In genomic region chr2:47226124-47227040, GRCh38 we compare ENCODE assay signal across 1 cellular context.
A peak's percentile ranks its signal among the peaks of the same experiment; 100 is the strongest.
TF ChIP-seq lines count a peak whose summit lies in the region.

No MANE protein-coding gene starts in this region.

TF ChIP-seq in HepG2, 621 proteins besides CTCF, POLR2A, EP300 and RAD21:
- TF ChIP-seq ARID5B (CRISPR knock-in tag; IDR thresholded peaks at IDR 0.05) (peak; percentile 64), PHF20 (CRISPR knock-in tag; IDR thresholded peaks at IDR 0.05) (0 out of 2 replicates have a peak, but pooled peaks have one; percentile 9), KDM5A (IDR thresholded peaks at IDR 0.05; ENCODE audit: borderline replicate concordance, low read length) (0 out of 2 replicates have a peak, but pooled peaks have one; percentile 14), RXRB (CRISPR knock-in tag; IDR thresholded peaks at IDR 0.05; ENCODE audit: borderline replicate concordance) (peak; percentile 69; the same call in 1 of the 2 replicates), SPEN (CRISPR knock-in tag; IDR thresholded peaks at IDR 0.05; ENCODE audit: low read depth) (no peak), FOXP1 (IDR thresholded peaks at IDR 0.05) (no peak), FOXP1 (CRISPR knock-in tag; IDR thresholded peaks at IDR 0.05) (0 out of 2 replicates have a peak, but pooled peaks have one; percentile 29), FOXA3 (CRISPR knock-in tag; IDR thresholded peaks at IDR 0.05) (peak; percentile 65), TGIF2 (CRISPR knock-in tag; IDR thresholded peaks at IDR 0.05) (0 out of 2 replicates have a peak, but pooled peaks have one; percentile 18), CBX2 (IDR thresholded peaks at IDR 0.05; ENCODE audit: low read depth, low read length) (0 out of 2 replicates have a peak, but pooled peaks have one; percentile 27), CBX2 (CRISPR knock-in tag; IDR thresholded peaks at IDR 0.05; ENCODE audit: low read depth) (no peak), ARID3A (IDR thresholded peaks at IDR 0.05; ENCODE audit: low read depth, low read length) (peak; percentile 60; the same call in 1 of the 2 replicates), FOXA1 (IDR thresholded peaks at IDR 0.05) (no peak), FOXA1 (CRISPR knock-in tag; IDR thresholded peaks at IDR 0.05) (peak; percentile 61), TBX2 (CRISPR knock-in tag; IDR thresholded peaks at IDR 0.05; ENCODE audit: borderline replicate concordance) (peak; percentile 47; the same call in 1 of the 2 replicates), FOSL2 (CRISPR knock-in tag; IDR thresholded peaks at IDR 0.05) (0 out of 2 replicates have a peak, but pooled peaks have one; percentile 11), ZNF878 (CRISPR knock-in tag; IDR thresholded peaks at IDR 0.05) (0 out of 2 replicates have a peak, but pooled peaks have one; percentile 48), RNF2 (conservative IDR thresholded peaks at IDR 0.05; ENCODE audit: low read depth) (peak; percentile 54; the same call in 1 of the 2 replicates), DNMT3B (CRISPR knock-in tag; conservative IDR thresholded peaks at IDR 0.05) (0 out of 2 replicates have a peak, but pooled peaks have one; percentile 30), PRDM10 (CRISPR knock-in tag; IDR thresholded peaks at IDR 0.05; ENCODE audit: low read depth) (0 out of 2 replicates have a peak, but pooled peaks have one; percentile 10), GTF3A (CRISPR knock-in tag; conservative IDR thresholded peaks at IDR 0.05) (no peak), ZNF703 (CRISPR knock-in tag; IDR thresholded peaks at IDR 0.05; ENCODE audit: borderline replicate concordance) (no peak), HNRNPH1 (optimal IDR thresholded peaks at IDR 0.05; ENCODE audit: low read depth, low read length) (no peak), ZNF136 (CRISPR knock-in tag; IDR thresholded peaks at IDR 0.05; ENCODE audit: low read depth) (no peak), ZNF362 (CRISPR knock-in tag; IDR thresholded peaks at IDR 0.05; ENCODE audit: borderline replicate concordance) (peak; percentile 85), GLI4 (CRISPR knock-in tag; IDR thresholded peaks at IDR 0.05; ENCODE audit: borderline replicate concordance) (no peak), JDP2 (CRISPR knock-in tag; IDR thresholded peaks at IDR 0.05; ENCODE audit: borderline replicate concordance) (no peak), KMT2B (CRISPR knock-in tag; IDR thresholded peaks at IDR 0.05) (0 out of 2 replicates have a peak, but pooled peaks have one; percentile 20), GMEB1 (CRISPR knock-in tag; IDR thresholded peaks at IDR 0.05; ENCODE audit: borderline replicate concordance) (no peak), ZNF644 (CRISPR knock-in tag; IDR thresholded peaks at IDR 0.05; ENCODE audit: low read depth) (peak; percentile 22; the same call in 1 of the 2 replicates), ATF4 (CRISPR knock-in tag; IDR thresholded peaks at IDR 0.05) (0 out of 4 replicates have a peak, but pooled peaks of 1 of the 2 experiments have one; percentile 7), RARA (CRISPR knock-in tag; IDR thresholded peaks at IDR 0.05) (peak; percentile 66), TFAP4 (IDR thresholded peaks at IDR 0.05; ENCODE audit: borderline replicate concordance, low read depth) (peak; percentile 46; the same call in 1 of the 2 replicates), TBL1XR1 (IDR thresholded peaks at IDR 0.05; ENCODE audit: borderline replicate concordance, low read length, partially characterized antibody) (peak; percentile 76), ZNF12 (CRISPR knock-in tag; IDR thresholded peaks at IDR 0.05) (no peak), ZNF780A (CRISPR knock-in tag; IDR thresholded peaks at IDR 0.05) (no peak), NR2F6 (IDR thresholded peaks at IDR 0.05) (no peak; the same call in 1 of the 2 replicates), NR2F6 (CRISPR knock-in tag; IDR thresholded peaks at IDR 0.05) (peak; percentile 38; the same call in 1 of the 2 replicates), BCL6 (CRISPR knock-in tag; IDR thresholded peaks at IDR 0.05) (0 out of 2 replicates have a peak, but pooled peaks have one; percentile 14), SNRNP70 (IDR thresholded peaks at IDR 0.05; ENCODE audit: low read depth, low read length) (no peak), ZBTB43 (CRISPR knock-in tag; conservative IDR thresholded peaks at IDR 0.05) (no peak), HMG20A (CRISPR knock-in tag; IDR thresholded peaks at IDR 0.05; ENCODE audit: borderline replicate concordance) (peak; percentile 23; the same call in 1 of the 2 replicates), ELF3 (CRISPR knock-in tag; IDR thresholded peaks at IDR 0.05) (peak; percentile 40; the same call in 1 of the 2 replicates), TFE3 (CRISPR knock-in tag; IDR thresholded peaks at IDR 0.05) (0 out of 2 replicates have a peak, but pooled peaks have one; percentile 20)
